ENCODE assay signal across 11 cellular contexts in the genomic region with DNA sequence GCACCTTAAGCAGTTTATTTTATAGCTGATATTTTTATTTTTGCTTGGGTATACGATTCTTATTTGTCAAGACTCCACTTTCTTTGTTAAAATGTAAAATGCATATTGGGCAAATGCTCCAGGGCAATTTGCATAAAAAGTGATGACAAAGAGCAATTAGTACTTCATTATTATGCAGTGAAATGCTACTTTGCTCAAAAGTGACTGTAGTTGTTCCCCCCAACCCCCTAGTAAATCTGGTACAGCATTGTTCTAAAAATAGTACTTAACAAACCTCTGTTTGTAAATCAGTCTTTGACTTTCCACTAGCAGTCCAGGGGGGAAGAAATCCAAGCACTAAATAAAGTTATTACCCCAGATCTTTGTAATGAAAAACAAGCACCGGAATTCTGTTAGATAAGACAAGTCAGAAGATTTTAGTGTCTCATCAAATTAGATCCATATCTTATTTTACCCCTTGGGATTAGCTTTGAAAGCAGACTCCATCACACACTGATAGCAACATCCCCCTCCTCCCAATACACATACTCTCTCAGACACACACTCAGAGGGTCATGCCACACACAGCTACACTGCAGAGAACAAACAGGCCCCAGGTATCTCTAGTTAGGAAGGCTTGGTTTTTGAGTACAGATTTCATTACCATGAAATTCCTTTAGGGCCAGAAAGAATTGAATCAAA.
"Had no signal": no experiment of that assay in that cellular context is flagged by ENCODE, and none has a peak within 500 bp of the region (broad histone marks: within the 10 kb centered on the region; RNA-seq: fewer than 3 reads in every experiment).

No MANE protein-coding gene starts in this region.

- H3K36me3 ChIP-seq: lower lobe of right lung, tibial nerve, uterus had no signal

- DNase-seq: activated naive CD4-positive, alpha-beta T cell treated with Interleukin-2 at 50 U/mL for 16 hours; activated T-cell treated with anti-CD3 and anti-CD28 coated beads for 4 hours; left colon; lower lobe of right lung; substantia nigra; uterus had no signal

- H3K27me3 ChIP-seq: tibial nerve, uterus had no signal

- ATAC-seq: activated CD4-positive, CD25-positive, alpha-beta regulatory T cell treated with anti-CD3 and anti-CD28 coated beads, Interleukin-2, amount 50 U/mL, for 24 hours; esophagus mucosa; left colon; lower lobe of right lung; stimulated activated memory B cell treated with anti-CD40 and anti-IgM and Interleukin-4, amounts not matched to agents 10 μg/mL and 1 μg/mL and 100 μg/mL, for 72 hours had no signal

- H3K27me3 Mint-ChIP-seq: stimulated activated memory B cell treated with anti-CD40 and anti-IgM and Interleukin-4, amounts not matched to agents 10 μg/mL and 1 μg/mL and 100 μg/mL, for 72 hours had no signal

- H3K79me2 ChIP-seq: parathyroid adenoma had no signal

- H3K9ac ChIP-seq: parathyroid adenoma had no signal

- H3K27ac ChIP-seq: lower lobe of right lung, parathyroid adenoma, tibial nerve had no signal

- H3K9me3 ChIP-seq: lower lobe of right lung, tibial nerve, uterus had no signal

- H3K4me1 Mint-ChIP-seq: stimulated activated memory B cell treated with anti-CD40 and anti-IgM and Interleukin-4, amounts not matched to agents 10 μg/mL and 1 μg/mL and 100 μg/mL, for 72 hours had no signal

- H3K4me3 Mint-ChIP-seq: stimulated activated memory B cell treated with anti-CD40 and anti-IgM and Interleukin-4, amounts not matched to agents 10 μg/mL and 1 μg/mL and 100 μg/mL, for 72 hours had no signal

- H3K4me3 ChIP-seq: lower lobe of right lung, tibial nerve, uterus had no signal

- H2AFZ ChIP-seq: parathyroid adenoma had no signal

- H3K27ac Mint-ChIP-seq: stimulated activated memory B cell treated with anti-CD40 and anti-IgM and Interleukin-4, amounts not matched to agents 10 μg/mL and 1 μg/mL and 100 μg/mL, for 72 hours had no signal

- H3K4me1 ChIP-seq: lower lobe of right lung, parathyroid adenoma, tibial nerve, uterus had no signal
